8 cellular contexts compared by ENCODE assay signal in the genomic region with DNA sequence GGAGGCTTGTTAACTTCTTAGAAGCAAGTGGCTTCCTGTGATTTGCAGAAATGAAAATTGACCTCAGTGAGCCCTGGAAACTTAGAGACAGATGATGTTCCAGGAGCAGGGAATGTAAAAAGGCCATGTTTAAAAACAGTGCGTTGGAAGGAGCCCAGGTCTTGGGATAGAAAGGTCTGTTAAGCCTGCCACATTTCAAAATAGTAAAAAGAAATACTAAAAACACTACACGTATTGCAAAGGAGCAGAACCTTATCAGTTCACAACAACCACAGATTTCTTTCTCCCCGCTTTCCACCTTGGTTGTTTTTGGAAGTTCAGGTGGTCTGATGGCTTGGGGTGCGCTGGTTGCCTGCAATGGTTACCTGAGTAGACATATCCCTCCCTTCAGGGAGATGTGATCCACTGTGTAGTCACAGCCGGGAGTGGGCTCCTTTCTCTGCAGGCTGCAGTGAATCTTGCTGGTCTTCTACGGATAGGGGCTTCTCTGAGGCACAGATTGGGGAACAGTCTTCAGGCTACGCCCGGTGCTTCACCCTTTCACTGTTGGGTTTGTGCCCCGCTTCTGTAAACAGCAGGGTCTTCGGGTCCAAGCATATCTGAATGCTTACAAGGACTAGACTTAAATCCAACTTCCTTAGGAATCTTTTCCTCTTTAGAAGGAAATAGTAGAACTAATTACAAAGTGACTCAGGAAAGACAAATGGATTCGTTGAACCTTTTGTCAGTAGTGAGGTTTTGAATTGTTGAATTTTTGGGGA. TPM values are rescaled to one million over a fixed set of nuclear protein-coding genes. Genes with fewer than 3 reads are reported as not detected.
DNase-seq lines count a peak whose midpoint lies in the region; ATAC-seq and TF ChIP-seq lines count a peak whose summit lies in the region.

No MANE protein-coding gene starts in this region.

- no peaks in the 10 kb centered on the region; the same call in 1 of the 2 replicates for H3K36me3 ChIP-seq in MM.1S (replicated peaks; ENCODE audit: insufficient read depth, low read length)
- H3K36me3 ChIP-seq in naive thymus-derived CD4-positive, alpha-beta T cell (ENCODE audit: control insufficient read depth in 2 of 3, insufficient read depth in 3 of 3, low read length in 3 of 3) = no peaks in the 10 kb centered on the region

- CTCF ChIA-PET in naive thymus-derived CD4-positive, alpha-beta T cell (lab: Charles Lee) = no interaction called here

- TF ChIP-seq CTCF in MM.1S (IDR thresholded peaks at IDR 0.05; ENCODE audit: low read length) = no peak

- peaks cover 6 to 35% (median 20%) of the 10 kb centered on the region in 7 donors for H3K4me1 Mint-ChIP-seq in naive thymus-derived CD4-positive, alpha-beta T cell

- no peak overlapping the region for H2AFZ ChIP-seq in MM.1S (ENCODE audit: low read length)

- H3K9me2 ChIP-seq in MM.1S (replicated peaks; ENCODE audit: insufficient read depth, low read length) = no peaks in the 10 kb centered on the region

- POLR2A ChIA-PET in naive thymus-derived CD4-positive, alpha-beta T cell (lab: Charles Lee) = no interaction called here

- H3K36me3 Mint-ChIP-seq in naive thymus-derived CD4-positive, alpha-beta T cell = peaks cover 0 to 4% (median 0%) of the 10 kb centered on the region in 5 donors

- H3K9me3 ChIP-seq in MM.1S (replicated peaks; ENCODE audit: insufficient read depth, low read length) = no peaks in the 10 kb centered on the region
- no peaks in the 10 kb centered on the region for H3K9me3 ChIP-seq in naive thymus-derived CD4-positive, alpha-beta T cell (ENCODE audit: control insufficient read depth in 2 of 3, low read length in 3 of 3)

- H3K27ac ChIP-seq in MM.1S (ENCODE audit: low read length) = peak overlapping the region; percentile 34; the same call in 1 of the 2 replicates
- no peak overlapping the region for H3K27ac ChIP-seq in naive thymus-derived CD4-positive, alpha-beta T cell (ENCODE audit: low read depth, low read length)

- H3K79me2 ChIP-seq in MM.1S (ENCODE audit: low read length) = peaks cover 59% of the 10 kb centered on the region

- no peaks in the 10 kb centered on the region for H3K27me3 ChIP-seq in MM.1S (replicated peaks; ENCODE audit: insufficient read depth, low read length)
- peaks cover 5 to 50% of the 10 kb centered on the region in 2 donors for H3K27me3 ChIP-seq in naive thymus-derived CD4-positive, alpha-beta T cell (ENCODE audit: control insufficient read depth in 2 of 2, insufficient read depth in 2 of 2, low read length in 2 of 2)

- H3K9ac ChIP-seq in MM.1S (ENCODE audit: low read length) = peak overlapping the region; percentile 84

- H3F3A ChIP-seq in MM.1S (ENCODE audit: insufficient read depth, low read length) = peaks cover 16% of the 10 kb centered on the region

- peaks cover 78 to 82% (median 79%) of the 10 kb centered on the region in 5 donors for H3K27me3 Mint-ChIP-seq in naive thymus-derived CD4-positive, alpha-beta T cell

- H3K9me3 Mint-ChIP-seq in naive thymus-derived CD4-positive, alpha-beta T cell = peaks cover 0 to 31% (median 2%) of the 10 kb centered on the region in 11 donors

- peak overlapping the region; percentile 88 for H3K4me3 ChIP-seq in MM.1S (ENCODE audit: low read length)
- no peak overlapping the region for H3K4me3 ChIP-seq in naive thymus-derived CD4-positive, alpha-beta T cell (ENCODE audit: low read length)

- H3K27ac Mint-ChIP-seq in naive thymus-derived CD4-positive, alpha-beta T cell = peak overlapping the region in 1 of 9 donors; percentile 14

- H3K4me2 ChIP-seq in MM.1S (ENCODE audit: low read depth, low read length) = peak overlapping the region; percentile 69

- peak overlapping the region; percentile 8 to 74 (median 52) for H3K4me3 Mint-ChIP-seq in naive thymus-derived CD4-positive, alpha-beta T cell

- no peak for ATAC-seq in naive thymus-derived CD4-positive, alpha-beta T cell
- no peak for ATAC-seq in activated CD4-positive, CD25-positive, alpha-beta regulatory T cell treated with anti-CD3 and anti-CD28 coated beads, Interleukin-2, amount 50 U/mL, for 24 hours
- ATAC-seq in HG02642 (IDR thresholded peaks at IDR 0.05; ENCODE audit: poor library complexity, unreplicated experiment) = no peak

- H3K4me1 ChIP-seq in MM.1S (ENCODE audit: low read length) = peaks cover 24% of the 10 kb centered on the region
- H3K4me1 ChIP-seq in naive thymus-derived CD4-positive, alpha-beta T cell (ENCODE audit: control insufficient read depth in 2 of 2, insufficient read depth in 2 of 2, low read length in 2 of 2) = peaks cover 6 to 9% of the 10 kb centered on the region in 2 donors

- DNase-seq in COLO668 (lab: John Stamatoyannopoulos, UW; ENCODE audit: unreplicated experiment) = peak; percentile 26
- DNase-seq in MM.1S = peak; percentile 27
- DNase-seq in dermis blood vessel endothelial cell = peak; percentile 61
- DNase-seq in naive thymus-derived CD4-positive, alpha-beta T cell = peak in 1 of 9 donors; percentile 6
- DNase-seq in activated CD4-positive, CD25-positive, alpha-beta regulatory T cell treated with anti-CD3 and anti-CD28 coated beads, Interleukin-2, amount 50 U/mL, for 72 hours = no peak
- no peak for DNase-seq in SIG-M5 treated with dmso at 0.1 percent for 504 hours (lab: John Stamatoyannopoulos, UW; ENCODE audit: unreplicated experiment)

- H4K20me1 ChIP-seq in MM.1S (ENCODE audit: insufficient read depth, low read length) = no peaks in the 10 kb centered on the region

- intact Hi-C loops in naive thymus-derived CD4-positive, alpha-beta T cell (cut with micrococcal nuclease) = loop anchor here (2.0 to 10.0 kb wide), 4 partner anchors 41 to 789 kb away; a partner anchor contains a TSS

RNA-seq across cellular contexts. Expression of a gene that starts 1.9 kb away (rescaled TPM):
- 27.1 and 38.4 TPM in 2 replicates for total RNA-seq in dermis blood vessel endothelial cell
- under 1 TPM in 2 of 5 experiments, not detected in 3; 0.07 to 0.22 TPM for total RNA-seq in naive thymus-derived CD4-positive, alpha-beta T cell
- polyA plus RNA-seq in naive thymus-derived CD4-positive, alpha-beta T cell = under 1 TPM in 1 of 2 donors, not detected in 1; 0.02 TPM

Comparison
In these comparisons a context has a peak if more than half of its experiments do, and no peak if none do; other contexts are left out.
1. DNase-seq: peak in COLO668 (single experiment), MM.1S (single experiment) and dermis blood vessel endothelial cell (single experiment); none in activated CD4-positive, CD25-positive, alpha-beta regulatory T cell treated with anti-CD3 and anti-CD28 coated beads, Interleukin-2, amount 50 U/mL, for 72 hours (single experiment) and SIG-M5 treated with dmso at 0.1 percent for 504 hours (single experiment).
2. RNA of a gene that starts 1.9 kb away (total RNA-seq): 27.1 to 38.4 TPM in dermis blood vessel endothelial cell; 0.07 to 0.22 TPM in naive thymus-derived CD4-positive, alpha-beta T cell; every median in the first group is over 10 times any median in the second.